In the genomic region with DNA sequence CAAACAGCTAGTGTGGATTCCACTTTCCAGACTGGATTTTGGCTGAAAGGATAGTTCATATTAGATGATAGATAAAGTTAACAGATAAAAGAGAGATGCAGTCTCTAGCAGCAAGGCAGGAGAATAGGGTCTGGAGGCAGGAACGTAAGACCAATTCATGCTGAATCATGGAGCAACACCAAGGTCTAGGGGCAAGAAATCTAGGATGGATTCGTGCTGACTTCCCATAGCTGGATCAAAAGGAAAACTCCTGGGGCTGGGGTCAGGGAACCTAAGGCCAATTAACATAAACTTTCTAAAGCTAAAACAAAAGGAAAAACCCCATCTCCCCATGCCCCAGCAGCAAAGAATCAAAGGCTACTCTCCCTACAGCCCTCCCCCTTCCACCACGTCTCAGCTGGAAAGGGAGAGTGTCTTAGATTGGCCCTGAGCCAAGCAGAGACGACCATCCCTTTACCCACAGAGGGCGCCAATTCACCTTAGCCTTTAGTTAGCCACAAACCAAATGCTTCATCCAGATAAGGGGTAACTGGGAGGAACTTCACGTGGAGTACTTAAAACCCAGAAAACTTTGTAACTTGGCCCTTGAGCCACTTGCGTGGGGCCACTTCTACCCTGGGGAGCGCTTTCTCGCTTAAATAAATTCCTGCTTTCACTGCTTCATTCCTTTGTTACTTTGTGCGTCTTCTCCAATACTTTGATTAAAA, we compare ENCODE assay signal across 8 cellular contexts. TPM values are rescaled to one million over a fixed set of nuclear protein-coding genes. Genes with fewer than 3 reads are reported as not detected.
DNase-seq lines count a peak whose midpoint lies in the region; ATAC-seq, FAIRE-seq and TF ChIP-seq lines count a peak whose summit lies in the region.

No MANE protein-coding gene starts in this region.

- peaks cover 88% of the 10 kb centered on the region for H3K4me1 Mint-ChIP-seq in dendritic cell treated with granulocyte-macrophage colony-stimulating factor and Interleukin-4, amounts not matched to agents 40 ng/mL and 50 ng/mL, for 4 days (ENCODE audit: low read depth)
- H3K4me1 Mint-ChIP-seq in stimulated activated memory B cell treated with anti-CD40 and anti-IgM and Interleukin-4, amounts not matched to agents 10 μg/mL and 1 μg/mL and 100 μg/mL, for 72 hours = no peaks in the 10 kb centered on the region

- peak overlapping the region; percentile 52 for H3K27ac Mint-ChIP-seq in dendritic cell treated with granulocyte-macrophage colony-stimulating factor and Interleukin-4, amounts not matched to agents 40 ng/mL and 50 ng/mL, for 4 days
- H3K27ac Mint-ChIP-seq in stimulated activated memory B cell treated with anti-CD40 and anti-IgM and Interleukin-4, amounts not matched to agents 10 μg/mL and 1 μg/mL and 100 μg/mL, for 72 hours = no peak overlapping the region

- no peaks in the 10 kb centered on the region for H3K9me3 Mint-ChIP-seq in dendritic cell treated with granulocyte-macrophage colony-stimulating factor and Interleukin-4, amounts not matched to agents 40 ng/mL and 50 ng/mL, for 4 days
- no peaks in the 10 kb centered on the region for H3K9me3 Mint-ChIP-seq in stimulated activated memory B cell treated with anti-CD40 and anti-IgM and Interleukin-4, amounts not matched to agents 10 μg/mL and 1 μg/mL and 100 μg/mL, for 72 hours

- peaks cover 2% of the 10 kb centered on the region for H3K27me3 Mint-ChIP-seq in dendritic cell treated with granulocyte-macrophage colony-stimulating factor and Interleukin-4, amounts not matched to agents 40 ng/mL and 50 ng/mL, for 4 days
- no peaks in the 10 kb centered on the region for H3K27me3 Mint-ChIP-seq in stimulated activated memory B cell treated with anti-CD40 and anti-IgM and Interleukin-4, amounts not matched to agents 10 μg/mL and 1 μg/mL and 100 μg/mL, for 72 hours

- no peaks in the 10 kb centered on the region for H3K36me3 Mint-ChIP-seq in dendritic cell treated with granulocyte-macrophage colony-stimulating factor and Interleukin-4, amounts not matched to agents 40 ng/mL and 50 ng/mL, for 4 days (ENCODE audit: low read depth)
- no peaks in the 10 kb centered on the region for H3K36me3 Mint-ChIP-seq in stimulated activated memory B cell treated with anti-CD40 and anti-IgM and Interleukin-4, amounts not matched to agents 10 μg/mL and 1 μg/mL and 100 μg/mL, for 72 hours

- H3K27ac ChIP-seq in 22Rv1 = no peak overlapping the region

- FAIRE-seq in GM19239 (lab: Jason Lieb, UNC) = peak; percentile 77

- H3K4me3 Mint-ChIP-seq in dendritic cell treated with granulocyte-macrophage colony-stimulating factor and Interleukin-4, amounts not matched to agents 40 ng/mL and 50 ng/mL, for 4 days = no peak overlapping the region
- H3K4me3 Mint-ChIP-seq in stimulated activated memory B cell treated with anti-CD40 and anti-IgM and Interleukin-4, amounts not matched to agents 10 μg/mL and 1 μg/mL and 100 μg/mL, for 72 hours = no peak overlapping the region

- H3K4me1 ChIP-seq in mucosa of descending colon (ENCODE audit: low read depth) = no peaks in the 10 kb centered on the region

- H3K4me3 ChIP-seq in mucosa of descending colon = no peak overlapping the region

- intact Hi-C loops in dendritic cell treated with granulocyte-macrophage colony-stimulating factor and Interleukin-4, amounts not matched to agents 40 ng/mL and 50 ng/mL, for 4 days (cut with micrococcal nuclease) = loop anchor here (5.0 kb wide), 1 partner anchor 38 kb away; no protein-coding TSS in a partner anchor
- intact Hi-C loops in mucosa of descending colon (cut with DNase I, micrococcal nuclease) = no loop called here

- H3K36me3 ChIP-seq in mucosa of descending colon (ENCODE audit: low read depth) = no peaks in the 10 kb centered on the region

- H3K9me3 ChIP-seq in mucosa of descending colon = no peaks in the 10 kb centered on the region

- TF ChIP-seq CTCF in 22Rv1 (IDR thresholded peaks at IDR 0.05) (peak; percentile 70), mucosa of descending colon (IDR thresholded peaks at IDR 0.05) (peak; percentile 29)

- ATAC-seq in mucosa of descending colon (peak; percentile 75), GM19397 (IDR thresholded peaks at IDR 0.05; ENCODE audit: unreplicated experiment) (no peak)
- ATAC-seq in stimulated activated memory B cell treated with anti-CD40 and anti-IgM and Interleukin-4, amounts not matched to agents 10 μg/mL and 1 μg/mL and 100 μg/mL, for 72 hours = peak; percentile 72

- DNase-seq in GM19239 (ENCODE audit: insufficient read length, low spot score) = peak; percentile 34
- DNase-seq in NCI-H2227 treated with DMSO at 0.1 percent for 48 hours (lab: John Stamatoyannopoulos, UW) = peak; percentile 42
- peak in 3 of 4 experiments; percentile 25 to 42 (median 30) for DNase-seq in activated CD4-positive, CD25-positive, alpha-beta regulatory T cell (lab: John Stamatoyannopoulos, UW)
- peak in 2 of 3 donors; percentile 46 to 72 for DNase-seq in mucosa of descending colon

RNA-seq across cellular contexts. Expression of a gene that starts 7.6 kb away (rescaled TPM):
- total RNA-seq in mucosa of descending colon = 1 to 10 TPM in 2 of 3 donors, not detected in 1; 1.2 to 2.0 TPM

RNA-seq across cellular contexts. Expression of a gene that starts 50.7 kb away (rescaled TPM):
- total RNA-seq in mucosa of descending colon = not detected

RNA-seq across cellular contexts. Expression of a gene that starts 56.6 kb away (rescaled TPM):
- under 1 TPM in 1 of 3 donors, not detected in 2; 0.25 TPM for total RNA-seq in mucosa of descending colon
